In genomic region chr5:161530700-161531099, GRCh38 we compare ENCODE assay signal across 18 cellular contexts. TPM values are rescaled to one million over a fixed set of nuclear protein-coding genes. Genes with fewer than 3 reads are reported as not detected.
"Had no signal": no experiment of that assay in that cellular context is flagged by ENCODE, and none has a peak within 500 bp of the region (broad histone marks: within the 10 kb centered on the region; RNA-seq: fewer than 3 reads in every experiment).

No MANE protein-coding gene starts in this region.

- H3K27me3 Mint-ChIP-seq: activated CD4-positive, alpha-beta T cell treated with anti-CD3 and anti-CD28 coated beads for 36 hours; memory B cell; naive B cell; stimulated activated naive CD8-positive, alpha-beta T cell treated with anti-CD3 and anti-CD28 coated beads, Interleukin-15, Interleukin-2, amounts not matched to agents 100 ng/mL and 50 ng/mL, for 24 hours had no signal

- H3K4me3 Mint-ChIP-seq: activated CD4-positive, alpha-beta T cell treated with anti-CD3 and anti-CD28 coated beads for 36 hours; immature natural killer cell; memory B cell; naive B cell; neural crest cell; stimulated activated naive CD8-positive, alpha-beta T cell treated with anti-CD3 and anti-CD28 coated beads, Interleukin-15, Interleukin-2, amounts not matched to agents 100 ng/mL and 50 ng/mL, for 24 hours had no signal

- H3K36me3 Mint-ChIP-seq: activated naive CD4-positive, alpha-beta T cell treated with anti-CD3 and anti-CD28 coated beads, Interleukin-2, amount 50 U/mL, for 72 hours; immature natural killer cell; memory B cell; naive B cell had no signal

- H3K9me3 Mint-ChIP-seq: memory B cell; stimulated activated naive CD8-positive, alpha-beta T cell treated with anti-CD3 and anti-CD28 coated beads, Interleukin-15, Interleukin-2, amounts not matched to agents 100 ng/mL and 50 ng/mL, for 24 hours had no signal

- H3K4me1 Mint-ChIP-seq: activated CD4-positive, alpha-beta T cell treated with anti-CD3 and anti-CD28 coated beads for 36 hours; immature natural killer cell; memory B cell; naive B cell; neural crest cell had no signal

- ATAC-seq: activated CD4-positive, alpha-beta T cell treated with anti-CD3 and anti-CD28 coated beads for 36 hours; activated naive CD4-positive, alpha-beta T cell treated with anti-CD3 and anti-CD28 coated beads, Interleukin-2, amount 50 U/mL, for 72 hours; mucosa of descending colon; psoas muscle; right cardiac atrium had no signal

- DNase-seq: activated CD4-positive, alpha-beta T cell treated with anti-CD3 and anti-CD28 coated beads for 36 hours; activated CD4-positive, alpha-beta T cell treated with anti-CD3 and anti-CD28 coated beads, Interleukin-2, amount 50 U/mL, for 48 hours; activated gamma-delta T cell; dermis blood vessel endothelial cell; effector memory CD4-positive, alpha-beta T cell; immature natural killer cell; mucosa of descending colon; naive B cell; ovary; psoas muscle; right cardiac atrium; stimulated activated CD4-positive, alpha-beta T cell treated with anti-CD3 and anti-CD28 coated beads, Interleukin-2, amount 100 ng/mL, for 24 hours had no signal

- H3K27ac Mint-ChIP-seq: activated CD4-positive, alpha-beta T cell treated with anti-CD3 and anti-CD28 coated beads for 36 hours; activated naive CD4-positive, alpha-beta T cell treated with anti-CD3 and anti-CD28 coated beads, Interleukin-2, amount 50 U/mL, for 72 hours; immature natural killer cell; memory B cell; naive B cell; stimulated activated naive CD8-positive, alpha-beta T cell treated with anti-CD3 and anti-CD28 coated beads, Interleukin-15, Interleukin-2, amounts not matched to agents 100 ng/mL and 50 ng/mL, for 24 hours had no signal

RNA-seq across cellular contexts. Expression of gene GABRB2, which starts 15.8 kb away (rescaled TPM):
- total RNA-seq: activated CD4-positive, alpha-beta T cell treated with anti-CD3 and anti-CD28 coated beads for 36 hours; activated naive CD4-positive, alpha-beta T cell treated with anti-CD3 and anti-CD28 coated beads, Interleukin-2, amount 50 U/mL, for 72 hours; chondrocyte; dermis blood vessel endothelial cell; endothelial cell of umbilical vein had no signal
